Comparison of ENCODE assay signal across 1 cellular context in genomic region chr10:13500201-13500600, GRCh38.
TF ChIP-seq lines count a peak whose summit lies in the region.

No MANE protein-coding gene starts in this region.

TF ChIP-seq in HepG2, 621 proteins besides CTCF, POLR2A, EP300 and RAD21 (continued from another document and continues in another):
- TF ChIP-seq, protein P1, sequence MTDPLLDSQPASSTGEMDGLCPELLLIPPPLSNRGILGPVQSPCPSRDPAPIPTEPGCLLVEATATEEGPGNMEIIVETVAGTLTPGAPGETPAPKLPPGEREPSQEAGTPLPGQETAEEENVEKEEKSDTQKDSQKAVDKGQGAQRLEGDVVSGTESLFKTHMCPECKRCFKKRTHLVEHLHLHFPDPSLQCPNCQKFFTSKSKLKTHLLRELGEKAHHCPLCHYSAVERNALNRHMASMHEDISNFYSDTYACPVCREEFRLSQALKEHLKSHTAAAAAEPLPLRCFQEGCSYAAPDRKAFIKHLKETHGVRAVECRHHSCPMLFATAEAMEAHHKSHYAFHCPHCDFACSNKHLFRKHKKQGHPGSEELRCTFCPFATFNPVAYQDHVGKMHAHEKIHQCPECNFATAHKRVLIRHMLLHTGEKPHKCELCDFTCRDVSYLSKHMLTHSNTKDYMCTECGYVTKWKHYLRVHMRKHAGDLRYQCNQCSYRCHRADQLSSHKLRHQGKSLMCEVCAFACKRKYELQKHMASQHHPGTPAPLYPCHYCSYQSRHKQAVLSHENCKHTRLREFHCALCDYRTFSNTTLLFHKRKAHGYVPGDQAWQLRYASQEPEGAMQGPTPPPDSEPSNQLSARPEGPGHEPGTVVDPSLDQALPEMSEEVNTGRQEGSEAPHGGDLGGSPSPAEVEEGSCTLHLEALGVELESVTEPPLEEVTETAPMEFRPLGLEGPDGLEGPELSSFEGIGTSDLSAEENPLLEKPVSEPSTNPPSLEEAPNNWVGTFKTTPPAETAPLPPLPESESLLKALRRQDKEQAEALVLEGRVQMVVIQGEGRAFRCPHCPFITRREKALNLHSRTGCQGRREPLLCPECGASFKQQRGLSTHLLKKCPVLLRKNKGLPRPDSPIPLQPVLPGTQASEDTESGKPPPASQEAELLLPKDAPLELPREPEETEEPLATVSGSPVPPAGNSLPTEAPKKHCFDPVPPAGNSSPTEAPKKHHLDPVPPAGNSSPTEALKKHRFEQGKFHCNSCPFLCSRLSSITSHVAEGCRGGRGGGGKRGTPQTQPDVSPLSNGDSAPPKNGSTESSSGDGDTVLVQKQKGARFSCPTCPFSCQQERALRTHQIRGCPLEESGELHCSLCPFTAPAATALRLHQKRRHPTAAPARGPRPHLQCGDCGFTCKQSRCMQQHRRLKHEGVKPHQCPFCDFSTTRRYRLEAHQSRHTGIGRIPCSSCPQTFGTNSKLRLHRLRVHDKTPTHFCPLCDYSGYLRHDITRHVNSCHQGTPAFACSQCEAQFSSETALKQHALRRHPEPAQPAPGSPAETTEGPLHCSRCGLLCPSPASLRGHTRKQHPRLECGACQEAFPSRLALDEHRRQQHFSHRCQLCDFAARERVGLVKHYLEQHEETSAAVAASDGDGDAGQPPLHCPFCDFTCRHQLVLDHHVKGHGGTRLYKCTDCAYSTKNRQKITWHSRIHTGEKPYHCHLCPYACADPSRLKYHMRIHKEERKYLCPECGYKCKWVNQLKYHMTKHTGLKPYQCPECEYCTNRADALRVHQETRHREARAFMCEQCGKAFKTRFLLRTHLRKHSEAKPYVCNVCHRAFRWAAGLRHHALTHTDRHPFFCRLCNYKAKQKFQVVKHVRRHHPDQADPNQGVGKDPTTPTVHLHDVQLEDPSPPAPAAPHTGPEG (CRISPR knock-in tag; IDR thresholded peaks at IDR 0.05) = no peak
- TF ChIP-seq, protein P2, sequence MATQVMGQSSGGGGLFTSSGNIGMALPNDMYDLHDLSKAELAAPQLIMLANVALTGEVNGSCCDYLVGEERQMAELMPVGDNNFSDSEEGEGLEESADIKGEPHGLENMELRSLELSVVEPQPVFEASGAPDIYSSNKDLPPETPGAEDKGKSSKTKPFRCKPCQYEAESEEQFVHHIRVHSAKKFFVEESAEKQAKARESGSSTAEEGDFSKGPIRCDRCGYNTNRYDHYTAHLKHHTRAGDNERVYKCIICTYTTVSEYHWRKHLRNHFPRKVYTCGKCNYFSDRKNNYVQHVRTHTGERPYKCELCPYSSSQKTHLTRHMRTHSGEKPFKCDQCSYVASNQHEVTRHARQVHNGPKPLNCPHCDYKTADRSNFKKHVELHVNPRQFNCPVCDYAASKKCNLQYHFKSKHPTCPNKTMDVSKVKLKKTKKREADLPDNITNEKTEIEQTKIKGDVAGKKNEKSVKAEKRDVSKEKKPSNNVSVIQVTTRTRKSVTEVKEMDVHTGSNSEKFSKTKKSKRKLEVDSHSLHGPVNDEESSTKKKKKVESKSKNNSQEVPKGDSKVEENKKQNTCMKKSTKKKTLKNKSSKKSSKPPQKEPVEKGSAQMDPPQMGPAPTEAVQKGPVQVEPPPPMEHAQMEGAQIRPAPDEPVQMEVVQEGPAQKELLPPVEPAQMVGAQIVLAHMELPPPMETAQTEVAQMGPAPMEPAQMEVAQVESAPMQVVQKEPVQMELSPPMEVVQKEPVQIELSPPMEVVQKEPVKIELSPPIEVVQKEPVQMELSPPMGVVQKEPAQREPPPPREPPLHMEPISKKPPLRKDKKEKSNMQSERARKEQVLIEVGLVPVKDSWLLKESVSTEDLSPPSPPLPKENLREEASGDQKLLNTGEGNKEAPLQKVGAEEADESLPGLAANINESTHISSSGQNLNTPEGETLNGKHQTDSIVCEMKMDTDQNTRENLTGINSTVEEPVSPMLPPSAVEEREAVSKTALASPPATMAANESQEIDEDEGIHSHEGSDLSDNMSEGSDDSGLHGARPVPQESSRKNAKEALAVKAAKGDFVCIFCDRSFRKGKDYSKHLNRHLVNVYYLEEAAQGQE (IDR thresholded peaks at IDR 0.05; ENCODE audit: borderline replicate concordance in 1 of 2, low read depth in 1 of 2, low read length in 2 of 2) = no peak
- TF ChIP-seq BRCA1 (CRISPR knock-in tag; IDR thresholded peaks at IDR 0.05) = no peak
- peak; percentile 77 for TF ChIP-seq NCOA2 (CRISPR knock-in tag; IDR thresholded peaks at IDR 0.05)
- TF ChIP-seq ZBTB21 (CRISPR knock-in tag; IDR thresholded peaks at IDR 0.05) = peak; percentile 82; the same call in 1 of the 2 replicates
- TF ChIP-seq BCL6 (CRISPR knock-in tag; IDR thresholded peaks at IDR 0.05) = peak; percentile 52
- peak; percentile 20 for TF ChIP-seq SKI (IDR thresholded peaks at IDR 0.05; ENCODE audit: partially characterized antibody)
- no peak for TF ChIP-seq DBP (CRISPR knock-in tag; IDR thresholded peaks at IDR 0.05; ENCODE audit: not compliant biosample characterization)
- TF ChIP-seq ARID5B (CRISPR knock-in tag; IDR thresholded peaks at IDR 0.05) = peak; percentile 79
- peak; percentile 34; the same call in 1 of the 2 replicates for TF ChIP-seq CREM (IDR thresholded peaks at IDR 0.05)
- no peak for TF ChIP-seq CREM (CRISPR knock-in tag; IDR thresholded peaks at IDR 0.05)
- TF ChIP-seq ZSCAN25 (CRISPR knock-in tag; IDR thresholded peaks at IDR 0.05) = no peak
- TF ChIP-seq, protein P3, sequence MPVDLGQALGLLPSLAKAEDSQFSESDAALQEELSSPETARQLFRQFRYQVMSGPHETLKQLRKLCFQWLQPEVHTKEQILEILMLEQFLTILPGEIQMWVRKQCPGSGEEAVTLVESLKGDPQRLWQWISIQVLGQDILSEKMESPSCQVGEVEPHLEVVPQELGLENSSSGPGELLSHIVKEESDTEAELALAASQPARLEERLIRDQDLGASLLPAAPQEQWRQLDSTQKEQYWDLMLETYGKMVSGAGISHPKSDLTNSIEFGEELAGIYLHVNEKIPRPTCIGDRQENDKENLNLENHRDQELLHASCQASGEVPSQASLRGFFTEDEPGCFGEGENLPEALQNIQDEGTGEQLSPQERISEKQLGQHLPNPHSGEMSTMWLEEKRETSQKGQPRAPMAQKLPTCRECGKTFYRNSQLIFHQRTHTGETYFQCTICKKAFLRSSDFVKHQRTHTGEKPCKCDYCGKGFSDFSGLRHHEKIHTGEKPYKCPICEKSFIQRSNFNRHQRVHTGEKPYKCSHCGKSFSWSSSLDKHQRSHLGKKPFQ (CRISPR knock-in tag; IDR thresholded peaks at IDR 0.05; ENCODE audit: insufficient replicate concordance) = no peak
- no peak for TF ChIP-seq ZNF773 (CRISPR knock-in tag; IDR thresholded peaks at IDR 0.05; ENCODE audit: borderline replicate concordance)
- no peak for TF ChIP-seq NR1H2 (CRISPR knock-in tag; IDR thresholded peaks at IDR 0.05; ENCODE audit: borderline replicate concordance, low read depth)
- no peak for TF ChIP-seq ZZZ3 (CRISPR knock-in tag; IDR thresholded peaks at IDR 0.05; ENCODE audit: borderline replicate concordance)
- peak; percentile 70; the same call in 1 of the 2 replicates for TF ChIP-seq NR2C2 (CRISPR knock-in tag; IDR thresholded peaks at IDR 0.05; ENCODE audit: borderline replicate concordance)
- TF ChIP-seq KLF11 (CRISPR knock-in tag; IDR thresholded peaks at IDR 0.05) = no peak
- peak; percentile 36; the same call in 1 of the 2 replicates for TF ChIP-seq CBX5 (CRISPR knock-in tag; IDR thresholded peaks at IDR 0.05; ENCODE audit: borderline replicate concordance)
- no peak for TF ChIP-seq ZNF816 (CRISPR knock-in tag; IDR thresholded peaks at IDR 0.05; ENCODE audit: borderline replicate concordance)
- no peak for TF ChIP-seq PCBP2 (optimal IDR thresholded peaks at IDR 0.05; ENCODE audit: low read depth, low read length, poor library complexity, severe bottlenecking)
- peak; percentile 42 for TF ChIP-seq PAXIP1 (CRISPR knock-in tag; conservative IDR thresholded peaks at IDR 0.05)
- no peak for TF ChIP-seq AHR (CRISPR knock-in tag; IDR thresholded peaks at IDR 0.05)
- no peak for TF ChIP-seq BORCS8-MEF2B (CRISPR knock-in tag; IDR thresholded peaks at IDR 0.05)
- TF ChIP-seq, protein P4, sequence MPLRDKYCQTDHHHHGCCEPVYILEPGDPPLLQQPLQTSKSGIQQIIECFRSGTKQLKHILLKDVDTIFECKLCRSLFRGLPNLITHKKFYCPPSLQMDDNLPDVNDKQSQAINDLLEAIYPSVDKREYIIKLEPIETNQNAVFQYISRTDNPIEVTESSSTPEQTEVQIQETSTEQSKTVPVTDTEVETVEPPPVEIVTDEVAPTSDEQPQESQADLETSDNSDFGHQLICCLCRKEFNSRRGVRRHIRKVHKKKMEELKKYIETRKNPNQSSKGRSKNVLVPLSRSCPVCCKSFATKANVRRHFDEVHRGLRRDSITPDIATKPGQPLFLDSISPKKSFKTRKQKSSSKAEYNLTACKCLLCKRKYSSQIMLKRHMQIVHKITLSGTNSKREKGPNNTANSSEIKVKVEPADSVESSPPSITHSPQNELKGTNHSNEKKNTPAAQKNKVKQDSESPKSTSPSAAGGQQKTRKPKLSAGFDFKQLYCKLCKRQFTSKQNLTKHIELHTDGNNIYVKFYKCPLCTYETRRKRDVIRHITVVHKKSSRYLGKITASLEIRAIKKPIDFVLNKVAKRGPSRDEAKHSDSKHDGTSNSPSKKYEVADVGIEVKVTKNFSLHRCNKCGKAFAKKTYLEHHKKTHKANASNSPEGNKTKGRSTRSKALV (CRISPR knock-in tag; IDR thresholded peaks at IDR 0.05) = no peak
- no peak for TF ChIP-seq SMARCE1 (IDR thresholded peaks at IDR 0.05; ENCODE audit: borderline replicate concordance)
- TF ChIP-seq ZNF329 (CRISPR knock-in tag; IDR thresholded peaks at IDR 0.05; ENCODE audit: low read depth) = no peak
- TF ChIP-seq CSRNP1 (CRISPR knock-in tag; IDR thresholded peaks at IDR 0.05) = no peak
- TF ChIP-seq FOXA1 (IDR thresholded peaks at IDR 0.05) = no peak
- TF ChIP-seq FOXA1 (CRISPR knock-in tag; IDR thresholded peaks at IDR 0.05) = 0 out of 2 replicates have a peak, but pooled peaks have one; percentile 19
